ENCODE assay signal across 10 cellular contexts in the genomic region with DNA sequence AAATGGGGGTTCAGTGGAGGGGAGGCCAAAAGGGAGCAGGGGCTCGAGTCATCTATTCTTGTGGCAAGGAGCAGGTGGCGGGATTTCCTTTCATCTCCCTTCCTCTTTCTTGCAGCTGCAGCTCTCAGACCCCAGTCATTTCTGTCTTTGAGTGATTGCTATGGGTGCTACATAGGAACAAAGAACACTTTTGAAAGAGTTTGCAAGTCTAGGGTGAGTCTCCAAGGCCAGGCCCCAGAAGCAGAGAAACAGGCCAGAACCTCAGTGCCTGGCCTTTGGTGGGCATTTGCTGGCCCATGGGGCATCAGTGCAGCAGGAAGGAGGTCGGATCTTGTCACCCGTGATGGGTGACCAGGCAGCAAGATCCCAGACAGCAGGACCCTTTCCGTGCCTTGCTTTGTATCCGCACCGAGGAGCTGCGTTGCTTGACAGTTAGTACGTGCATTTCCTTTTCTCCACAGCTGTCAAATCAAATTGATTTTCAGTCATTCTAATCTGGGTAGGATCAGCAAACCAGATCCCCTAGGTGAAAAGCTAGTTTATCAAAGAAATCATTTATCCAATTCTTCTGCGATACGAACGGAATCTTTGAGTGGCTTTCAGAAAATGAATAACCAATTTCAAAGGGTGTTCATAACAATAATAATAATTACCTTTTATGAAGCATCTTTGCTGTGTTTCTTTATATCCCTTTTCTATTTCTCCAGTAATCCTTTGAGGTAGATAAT.
DNase-seq lines count a peak whose midpoint lies in the region; ATAC-seq, FAIRE-seq and TF ChIP-seq lines count a peak whose summit lies in the region.
"Had no signal": no experiment of that assay in that cellular context is flagged by ENCODE, and none has a peak within 500 bp of the region (broad histone marks: within the 10 kb centered on the region; RNA-seq: fewer than 3 reads in every experiment).

No MANE protein-coding gene starts in this region.

- H3K9ac ChIP-seq in OCI-LY3 (ENCODE audit: low read length) (peak overlapping the region; percentile 73), mesendoderm (ENCODE audit: low read length) (no peak overlapping the region)

- H3K18ac ChIP-seq in mesendoderm (ENCODE audit: low read length) = no peak overlapping the region

- no peak overlapping the region for H4K5ac ChIP-seq in mesendoderm (ENCODE audit: low read length)

- H4K20me1 ChIP-seq in OCI-LY3 (ENCODE audit: insufficient read depth, low read length) = no peaks in the 10 kb centered on the region

- in situ Hi-C loops in GM13977 (cut with MboI; ENCODE audit: low pct_unique_long_range_greater_than_20kb, low sequenced_read_pairs, unreplicated experiment) = no loop called here

- no CpG with 5 or more reads among the region's 12 CpGs for WGBS in mesendoderm (ENCODE audit: extremely low coverage, insufficient coverage, low lambda C conversion rate)

- H3K27ac ChIP-seq in OCI-LY3 (ENCODE audit: low read length) (peak overlapping the region; percentile 98), mesendoderm (ENCODE audit: low read depth, low read length) (no peak overlapping the region)
- H3K27ac ChIP-seq: ovary had no signal

- H2BK15ac ChIP-seq in mesendoderm (replicated peaks; ENCODE audit: low read depth) = no peak overlapping the region

- peak overlapping the region; percentile 71; the same call in 1 of the 2 replicates for H2AFZ ChIP-seq in OCI-LY3 (ENCODE audit: low read depth, low read length)

- H3K23ac ChIP-seq in mesendoderm (ENCODE audit: low read length) = no peak overlapping the region

- H2BK120ac ChIP-seq in mesendoderm (ENCODE audit: low read depth, low read length) = no peak overlapping the region

- H2BK5ac ChIP-seq in mesendoderm (ENCODE audit: low read length) = no peak overlapping the region

- H4K8ac ChIP-seq in mesendoderm (ENCODE audit: low read depth, low read length) = no peak overlapping the region

- H3K36me3 ChIP-seq in OCI-LY3 (replicated peaks; ENCODE audit: low read depth, low read length) = peaks cover 6% of the 10 kb centered on the region
- H3K36me3 ChIP-seq in mesendoderm (ENCODE audit: control insufficient read depth, insufficient read depth, low read length) = no peaks in the 10 kb centered on the region
- H3K36me3 ChIP-seq: ovary had no signal

- no peaks in the 10 kb centered on the region for H3K79me1 ChIP-seq in mesendoderm (ENCODE audit: low read length)

- ATAC-seq in GM19397 (IDR thresholded peaks at IDR 0.05; ENCODE audit: unreplicated experiment) (peak; percentile 73), HG02885 (IDR thresholded peaks at IDR 0.05; ENCODE audit: poor library complexity, unreplicated experiment) (peak; percentile 87)

- H3K27me3 ChIP-seq in OCI-LY3 (ENCODE audit: low read depth, low read length) (no peaks in the 10 kb centered on the region), mesendoderm (ENCODE audit: insufficient read depth, low read length, poor library complexity) (no peaks in the 10 kb centered on the region)
- H3K27me3 ChIP-seq: ovary had no signal

- H3K4me1 ChIP-seq in OCI-LY3 (ENCODE audit: low read length) (peaks cover 36% of the 10 kb centered on the region), mesendoderm (ENCODE audit: control insufficient read depth, low read depth, low read length) (no peaks in the 10 kb centered on the region)

- H3K79me2 ChIP-seq in OCI-LY3 (ENCODE audit: low read length) = no peaks in the 10 kb centered on the region
- H3K79me2 ChIP-seq in mesendoderm (ENCODE audit: control insufficient read depth, insufficient read depth, low read length) = no peaks in the 10 kb centered on the region

- H3K4me3 ChIP-seq in OCI-LY3 (ENCODE audit: low read length) (peak overlapping the region; percentile 74), mesendoderm (ENCODE audit: low read length) (no peak overlapping the region)
- H3K4me3 ChIP-seq: ovary had no signal

- no peak overlapping the region for H3K4ac ChIP-seq in mesendoderm (ENCODE audit: low read depth, low read length)

- no peak overlapping the region for H3K56ac ChIP-seq in mesendoderm (ENCODE audit: low read length)

- H3K9me3 ChIP-seq in OCI-LY3 (ENCODE audit: insufficient read depth, low read length) = 0 out of 2 replicates have a peak, but pooled peaks cover 7% of the 10 kb centered on the region
- H3K9me3 ChIP-seq: ovary had no signal

- H2AK5ac ChIP-seq in mesendoderm (ENCODE audit: low read length) = no peak overlapping the region

- FAIRE-seq in frontal cortex (lab: Jason Lieb, UNC) = no peak

- DNase-seq in GM13977 (ENCODE audit: low spot score) (peak; percentile 26), mesendoderm (no peak), NOMO-1 (lab: John Stamatoyannopoulos, UW; ENCODE audit: unreplicated experiment in 2 of 2) (no peak), frontal cortex (ENCODE audit: low spot score in 2 of 2) (no peak)
- DNase-seq in activated effector memory CD4-positive, alpha-beta T cell treated with Interleukin-2 at 50 U/mL for 16 hours = no peak
- DNase-seq: Calu3, ovary had no signal

- TF ChIP-seq CTCF in GM13977 (IDR thresholded peaks at IDR 0.05; ENCODE audit: extremely low read depth, insufficient read depth, missing control alignments) (no peak), OCI-LY3 (IDR thresholded peaks at IDR 0.05; ENCODE audit: low read depth, low read length) (no peak)

- H3K4me2 ChIP-seq in OCI-LY3 (ENCODE audit: low read length) = peak overlapping the region; percentile 97
- H3K4me2 ChIP-seq in mesendoderm (ENCODE audit: low read length) = no peak overlapping the region
